ENCODE assay signal across 8 cellular contexts in genomic region chr5:180868960-180869359, GRCh38.
DNase-seq lines count a peak whose midpoint lies in the region; ATAC-seq and TF ChIP-seq lines count a peak whose summit lies in the region.

No MANE protein-coding gene starts in this region.

- DNase-seq in GM03348 (ENCODE audit: low spot score): peak; percentile 77
- DNase-seq in LoVo (ENCODE audit: low spot score): peak; percentile 87
- DNase-seq in RPMI8226: peak; percentile 74
- DNase-seq in activated T-helper 1 cell treated with anti-CD3 and anti-CD28 coated beads, Interleukin-2, amount 50 U/mL, for 16 hours (ENCODE audit: low read depth in 1 of 2, low spot score in 1 of 2): peak; percentile 26 to 34
- DNase-seq in fibroblast of pulmonary artery (ENCODE audit: low read depth): peak; percentile 80
- DNase-seq in tibial artery: peak; percentile 88 to 89

- H3K27me3 ChIP-seq in neutrophil: peaks cover 17% of the 10 kb centered on the region
- H3K27me3 ChIP-seq in tibial artery: no peaks in the 10 kb centered on the region

- H3K36me3 ChIP-seq in neutrophil: no peaks in the 10 kb centered on the region
- no peaks in the 10 kb centered on the region for H3K36me3 ChIP-seq in tibial artery

- no peak for ATAC-seq in GM21737 (IDR thresholded peaks at IDR 0.05; ENCODE audit: unreplicated experiment)

- H3K9me3 ChIP-seq in neutrophil (no peaks in the 10 kb centered on the region), tibial artery (no peaks in the 10 kb centered on the region)

- intact Hi-C loops in tibial artery (cut with DNase I; ENCODE audit: low total_unique reads): loop anchor here (5.0 to 10.0 kb wide), 2 partner anchors 82 to 396 kb away; partner anchors contain the start of gene TRIM52

- no peak overlapping the region for H3K4me3 ChIP-seq in fibroblast of pulmonary artery (replicated peaks; ENCODE audit: low read depth, low read length)
- H3K4me3 ChIP-seq in neutrophil (ENCODE audit: low read depth in 1 of 2, low read length in 1 of 2): no peak overlapping the region
- H3K4me3 ChIP-seq in tibial artery: no peak overlapping the region

- H3K4me1 ChIP-seq in neutrophil (ENCODE audit: control insufficient read depth in 1 of 2, insufficient read depth in 1 of 2, low read depth in 1 of 2, low read length in 1 of 2) (peaks cover 12 to 16% of the 10 kb centered on the region in 2 experiments), tibial artery (no peaks in the 10 kb centered on the region)

- H3K27ac ChIP-seq in neutrophil (no peak overlapping the region), tibial artery (no peak overlapping the region)

- peak; percentile 95 for TF ChIP-seq CTCF in fibroblast of pulmonary artery (IDR thresholded peaks at IDR 0.05; ENCODE audit: low read length, missing control alignments)
- peak; percentile 76 for TF ChIP-seq CTCF in neutrophil (IDR thresholded peaks at IDR 0.05)
- peak; percentile 56 to 62 for TF ChIP-seq CTCF in tibial artery (IDR thresholded peaks at IDR 0.05)

Comparison
In these comparisons a context has a peak if more than half of its experiments do, and no peak if none do; other contexts are left out.
1. DNase-seq: peak in every context shown above with its lines; median percentile 88 in tibial artery; 87 in LoVo; 80 in fibroblast of pulmonary artery; 77 in GM03348; 74 in RPMI8226; 30 in activated T-helper 1 cell treated with anti-CD3 and anti-CD28 coated beads, Interleukin-2, amount 50 U/mL, for 16 hours.